1 cellular context compared by ENCODE assay signal in genomic region chr10:507355-507699, GRCh38.
TF ChIP-seq lines count a peak whose summit lies in the region.

No MANE protein-coding gene starts in this region.

TF ChIP-seq in GM23338, 12 proteins besides CTCF, POLR2A, EP300 and RAD21:
- no peak for TF ChIP-seq NANOG (IDR thresholded peaks at IDR 0.05; ENCODE audit: borderline replicate concordance)
- no peak for TF ChIP-seq EZH2phosphoT487 (IDR thresholded peaks at IDR 0.05; ENCODE audit: unreplicated experiment)
- TF ChIP-seq ZNF114 (CRISPR knock-in tag; IDR thresholded peaks at IDR 0.05), result no peak
- no peak for TF ChIP-seq JUNB (IDR thresholded peaks at IDR 0.05; ENCODE audit: unreplicated experiment)
- TF ChIP-seq POLR2AphosphoS5 (IDR thresholded peaks at IDR 0.05; ENCODE audit: low read depth), result 0 out of 2 replicates have a peak, but pooled peaks have one; percentile 60
